In the genomic region with DNA sequence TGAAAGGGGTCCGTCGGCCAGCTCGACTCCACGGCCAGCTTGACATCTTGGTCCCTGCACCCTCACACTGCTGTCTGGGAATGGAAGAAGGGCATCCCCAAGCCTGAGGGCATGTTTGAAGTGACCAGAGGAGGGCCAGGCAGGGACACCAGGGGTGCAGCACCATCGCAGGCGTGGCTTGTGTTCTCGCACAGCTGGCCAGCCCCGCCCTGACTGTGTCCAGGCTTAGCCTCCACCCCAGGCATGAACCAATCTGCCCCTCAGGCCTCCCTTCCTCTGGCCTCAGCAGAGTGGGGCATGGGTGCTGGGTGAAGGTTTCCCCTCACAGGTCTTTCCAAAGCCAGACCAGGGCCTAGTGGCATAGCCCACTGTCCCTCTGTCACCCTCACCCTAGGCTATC, we compare ENCODE assay signal across 22 cellular contexts. TPM values are rescaled to one million over a fixed set of nuclear protein-coding genes. Genes with fewer than 3 reads are reported as not detected.
"Had no signal": no experiment of that assay in that cellular context is flagged by ENCODE, and none has a peak within 500 bp of the region (broad histone marks: within the 10 kb centered on the region; RNA-seq: fewer than 3 reads in every experiment).

No MANE protein-coding gene starts in this region.

- DNase-seq: Karpas-422, KG1, MM.1S, NCI-H1092 treated with DMSO at 0.1 percent for 48 hours, NCI-H1436, NCI-H187, NCI-H2029, NCI-H2081 treated with DMSO at 0.1 percent for 48 hours, NCI-H2171, NCI-H226, NCI-H446, NCI-H510A, NCI-H524 treated with DMSO at 0.1 percent for 48 hours, NCI-H69, NCI-H774, RPMI8226, SHP77, SK-N-SH, SW 1271 had no signal

- H3K27ac ChIP-seq: HL-60 had no signal

- H3K9ac ChIP-seq: SK-N-SH had no signal

- H3K9me3 ChIP-seq: SK-N-SH had no signal

- H3K4me2 ChIP-seq: SK-N-SH had no signal

RNA-seq across cellular contexts. Expression of gene EMX1, which starts 25.0 kb away (rescaled TPM):
- total RNA-seq: M059J, SK-MEL-5 had no signal
- polyA plus RNA-seq: SK-N-SH had no signal
